10 cellular contexts compared by ENCODE assay signal in genomic region chr9:113594484-113595299, GRCh38.
A peak's percentile ranks its signal among the peaks of the same experiment; 100 is the strongest.
DNase-seq lines count a peak whose midpoint lies in the region; ATAC-seq and TF ChIP-seq lines count a peak whose summit lies in the region.
"Had no signal": no experiment of that assay in that cellular context is flagged by ENCODE, and none has a peak within 500 bp of the region (broad histone marks: within the 10 kb centered on the region; RNA-seq: fewer than 3 reads in every experiment).

No MANE protein-coding gene starts in this region.

- peak overlapping the region; percentile 90 for H3K4me3 ChIP-seq in AG04450 (ENCODE audit: low read depth, low read length)
- H3K4me3 ChIP-seq in cardiac muscle cell: peak overlapping the region; percentile 50
- peak overlapping the region; percentile 94 for H3K4me3 ChIP-seq in osteoblast (ENCODE audit: insufficient read depth, low read length)

- POLR2A ChIA-PET in AG04450 (lab: Yijun Ruan, JAX) (interaction anchor here (1.0 to 3.5 kb wide), 13 partner anchors 8 to 194 kb away, joined by 3 to 22 read pairs (median 8); partner anchors contain the start of genes ALAD, C9orf43 and POLE3), WTC11 (lab: Charles Lee) (interaction anchor here (0.9 to 2.0 kb wide), 9 partner anchors 8 to 61 kb away, joined by 3 to 10 read pairs (median 6); no protein-coding TSS in a partner anchor)

- H3K36me3 Mint-ChIP-seq in WTC11: peaks cover 15% of the 10 kb centered on the region; the same call in 1 of the 2 replicates

- H3K27me3 ChIP-seq in AG04450 (ENCODE audit: control insufficient read depth, insufficient read depth, low read length) (no peaks in the 10 kb centered on the region), cardiac muscle cell (no peaks in the 10 kb centered on the region), osteoblast (ENCODE audit: insufficient read depth, low read length) (no peaks in the 10 kb centered on the region)

- H2AFZ ChIP-seq in osteoblast (ENCODE audit: low read length): no peak overlapping the region

- no peaks in the 10 kb centered on the region for H3K27me3 Mint-ChIP-seq in WTC11 (ENCODE audit: low read depth)
- H3K27me3 Mint-ChIP-seq: CD4-positive, CD25-positive, alpha-beta regulatory T cell had no signal

- no peaks in the 10 kb centered on the region for H3K9me3 Mint-ChIP-seq in WTC11

- CTCF ChIA-PET in AG04450 (lab: Charles Lee) (interaction anchor here (0.9 to 24.3 kb wide), 3 partner anchors 62 to 193 kb away, joined by 3 to 767 read pairs (median 237); partner anchors contain the start of gene ALAD), WTC11 (lab: Charles Lee) (interaction anchor here (0.7 to 20.2 kb wide), 10 partner anchors 8 to 488 kb away, joined by 3 to 962 read pairs (median 5); partner anchors contain the start of genes C9orf43, POLE3 and RGS3)

- no peak for ATAC-seq in WTC11

- H3K4me2 ChIP-seq in osteoblast (ENCODE audit: insufficient read depth, low read length): peak overlapping the region; percentile 88

- H3K9me3 ChIP-seq in AG04450 (ENCODE audit: control insufficient read depth, insufficient read depth, low read length) (no peaks in the 10 kb centered on the region; the same call in 1 of the 2 replicates), cardiac muscle cell (ENCODE audit: low read depth) (no peaks in the 10 kb centered on the region), osteoblast (ENCODE audit: low read depth, low read length) (no peaks in the 10 kb centered on the region)

- H3K36me3 ChIP-seq in cardiac muscle cell (peaks cover 24% of the 10 kb centered on the region), osteoblast (ENCODE audit: insufficient read depth, low read length) (peaks cover 27% of the 10 kb centered on the region)

- H3K4me1 Mint-ChIP-seq in WTC11: peaks cover 39% of the 10 kb centered on the region

- H3K4me1 ChIP-seq in cardiac muscle cell (ENCODE audit: low read depth) (peaks cover 29% of the 10 kb centered on the region), osteoblast (ENCODE audit: insufficient read depth, low read length) (peaks cover 54% of the 10 kb centered on the region)

- H3K27ac Mint-ChIP-seq in WTC11: no peak overlapping the region

- peaks cover 48% of the 10 kb centered on the region for H3K79me2 ChIP-seq in osteoblast (ENCODE audit: insufficient read depth, low read length)

- TF ChIP-seq CTCF in AG04450 (IDR thresholded peaks at IDR 0.05; ENCODE audit: low read depth, low read length) (no peak), WTC11 (IDR thresholded peaks at IDR 0.05) (no peak), cardiac muscle cell (IDR thresholded peaks at IDR 0.05; ENCODE audit: low read depth, low read length) (no peak), osteoblast (IDR thresholded peaks at IDR 0.05; ENCODE audit: extremely low read depth, low read depth, low read length) (no peak)

- peaks cover 48% of the 10 kb centered on the region for H4K20me1 ChIP-seq in osteoblast (ENCODE audit: insufficient read depth, low read length)

- DNase-seq in AG04450 (ENCODE audit: low read depth, low spot score): no peak
- DNase-seq in WTC11 (ENCODE audit: low spot score): no peak
- no peak for DNase-seq in cardiac muscle cell (ENCODE audit: low read depth in 1 of 2, low spot score in 1 of 2)
- peak; percentile 63 for DNase-seq in osteoblast (ENCODE audit: insufficient read length, low spot score, missing footprints)
- DNase-seq in DMS53 (lab: John Stamatoyannopoulos, UW): no peak
- DNase-seq in NCI-H69 (lab: John Stamatoyannopoulos, UW): no peak
- DNase-seq in activated CD8-positive, alpha-beta memory T cell treated with anti-CD3 and anti-CD28 coated beads for 24 hours: no peak
- no peak for DNase-seq in NCI-H1694 treated with DMSO at 0.1 percent for 48 hours (lab: John Stamatoyannopoulos, UW)
- DNase-seq: NCI-H526 treated with DMSO at 0.1 percent for 48 hours had no signal

- peak overlapping the region; percentile 52 for H3K27ac ChIP-seq in AG04450 (ENCODE audit: low read depth, low read length)
- H3K27ac ChIP-seq in cardiac muscle cell: peak overlapping the region; percentile 93
- peak overlapping the region; percentile 89 for H3K27ac ChIP-seq in osteoblast (ENCODE audit: low read depth, low read length)

- peak overlapping the region; percentile 80 for H3K4me3 Mint-ChIP-seq in WTC11
- H3K4me3 Mint-ChIP-seq: CD4-positive, CD25-positive, alpha-beta regulatory T cell had no signal

TF ChIP-seq in WTC11, 78 proteins besides CTCF, POLR2A, EP300 and RAD21:
- no peak for TF ChIP-seq ZNF671 (CRISPR knock-in tag; IDR thresholded peaks at IDR 0.05)
- TF ChIP-seq USF2 (CRISPR knock-in tag; IDR thresholded peaks at IDR 0.05): 0 out of 2 replicates have a peak, but pooled peaks have one; percentile 3
